ENCODE assay signal across 10 cellular contexts in genomic region chr14:29926228-29926627, GRCh38. TPM values are rescaled to one million over a fixed set of nuclear protein-coding genes. Genes with fewer than 3 reads are reported as not detected.
DNase-seq lines count a peak whose midpoint lies in the region; ATAC-seq, FAIRE-seq and TF ChIP-seq lines count a peak whose summit lies in the region.
"Had no signal": no experiment of that assay in that cellular context is flagged by ENCODE, and none has a peak within 500 bp of the region (broad histone marks: within the 10 kb centered on the region; RNA-seq: fewer than 3 reads in every experiment).

No MANE protein-coding gene starts in this region.

- no peaks in the 10 kb centered on the region for H3K9me3 ChIP-seq in adipocyte (ENCODE audit: control insufficient read depth, low read length)
- H3K9me3 ChIP-seq in kidney (ENCODE audit: control insufficient read depth in 1 of 2, low read length in 2 of 2), result no peaks in the 10 kb centered on the region

- H3K27me3 ChIP-seq in adipocyte (replicated peaks; ENCODE audit: control insufficient read depth, insufficient read depth, low read length), result no peaks in the 10 kb centered on the region
- H3K27me3 ChIP-seq: BLaER1 had no signal

- peaks cover 9% of the 10 kb centered on the region for H3K4me1 Mint-ChIP-seq in stimulated activated naive CD8-positive, alpha-beta T cell treated with anti-CD3 and anti-CD28 coated beads, Interleukin-15, amount 100 ng/mL, for 72 hours

- peaks cover 56% of the 10 kb centered on the region for H3K27me3 Mint-ChIP-seq in stimulated activated naive CD8-positive, alpha-beta T cell treated with anti-CD3 and anti-CD28 coated beads, Interleukin-15, amount 100 ng/mL, for 72 hours

- intact Hi-C loops in kidney (cut with DNase I), result no loop called here

- peak; percentile 21 for DNase-seq in NCI-H2029 treated with DMSO at 0.1 percent for 48 hours (lab: John Stamatoyannopoulos, UW)
- no peak for DNase-seq in NCI-H2029 (lab: John Stamatoyannopoulos, UW)
- peak; percentile 28 for DNase-seq in adipocyte (ENCODE audit: low read depth)
- DNase-seq in kidney, result no peak
- no peak for DNase-seq in stimulated activated naive CD8-positive, alpha-beta T cell treated with anti-CD3 and anti-CD28 coated beads, Interleukin-15, amount 100 ng/mL, for 72 hours
- no peak for DNase-seq in COLO668 (lab: John Stamatoyannopoulos, UW; ENCODE audit: unreplicated experiment)
- DNase-seq in UCSD-AML1 (lab: John Stamatoyannopoulos, UW; ENCODE audit: unreplicated experiment), result no peak
- DNase-seq in RCC 7860 (ENCODE audit: low spot score), result no peak
- DNase-seq: cortex of kidney had no signal

- H3K9me3 Mint-ChIP-seq in stimulated activated naive CD8-positive, alpha-beta T cell treated with anti-CD3 and anti-CD28 coated beads, Interleukin-15, amount 100 ng/mL, for 72 hours, result peaks cover 0 to 5% of the 10 kb centered on the region in 2 donors

- no peak for TF ChIP-seq CTCF in kidney (IDR thresholded peaks at IDR 0.05; ENCODE audit: borderline replicate concordance, extremely low read depth, insufficient read depth)

- peak overlapping the region in 1 of 2 donors; percentile 41 for H3K27ac ChIP-seq in kidney (ENCODE audit: low read depth in 2 of 2, low read length in 2 of 2)
- H3K27ac ChIP-seq: BLaER1 had no signal

- peak overlapping the region; percentile 75 to 84 for H3K4me3 Mint-ChIP-seq in stimulated activated naive CD8-positive, alpha-beta T cell treated with anti-CD3 and anti-CD28 coated beads, Interleukin-15, amount 100 ng/mL, for 72 hours

- H3K4me3 ChIP-seq in adipocyte (ENCODE audit: low read length), result peak overlapping the region; percentile 89
- H3K4me3 ChIP-seq in kidney (ENCODE audit: low read length in 2 of 2), result peak overlapping the region; percentile 75 to 88
- H3K4me3 ChIP-seq: BLaER1 had no signal

- H3K9ac ChIP-seq in adipocyte (ENCODE audit: low read length) (peak overlapping the region; percentile 86), kidney (ENCODE audit: low read length in 2 of 2) (peak overlapping the region in 1 of 2 donors; percentile 59)
- H3K9ac ChIP-seq: BLaER1 had no signal

- no peaks in the 10 kb centered on the region for H3K36me3 ChIP-seq in adipocyte (ENCODE audit: control insufficient read depth, insufficient read depth, low read length, severe bottlenecking)
- H3K36me3 ChIP-seq in kidney (ENCODE audit: control insufficient read depth in 1 of 2, insufficient read depth in 2 of 2, low read length in 2 of 2), result no peaks in the 10 kb centered on the region
- H3K36me3 ChIP-seq: BLaER1 had no signal

- no peak overlapping the region for H3K27ac Mint-ChIP-seq in stimulated activated naive CD8-positive, alpha-beta T cell treated with anti-CD3 and anti-CD28 coated beads, Interleukin-15, amount 100 ng/mL, for 72 hours

- ATAC-seq in stimulated activated naive CD8-positive, alpha-beta T cell treated with anti-CD3 and anti-CD28 coated beads, Interleukin-15, amount 100 ng/mL, for 72 hours, result no peak

- FAIRE-seq in kidney (lab: Jason Lieb, UNC) (no peak), RCC 7860 (lab: Jason Lieb, UNC) (no peak)

- H3K4me1 ChIP-seq in adipocyte (ENCODE audit: control insufficient read depth, insufficient read depth, low read length) (peaks cover 43% of the 10 kb centered on the region), kidney (ENCODE audit: control insufficient read depth in 1 of 2, insufficient read depth in 1 of 2, low read depth in 1 of 2, low read length in 2 of 2) (peaks cover 4 to 7% of the 10 kb centered on the region in 2 donors)
- H3K4me1 ChIP-seq: BLaER1 had no signal

RNA-seq across cellular contexts. Expression of gene PRKD1, which starts 1.4 kb away (rescaled TPM):
- total RNA-seq in kidney, result 45.1 TPM
- 14.0 TPM for polyA plus RNA-seq in kidney (ENCODE audit: insufficient read depth, low read depth, low replicate concordance)

Comparison
In these comparisons a context has a peak if more than half of its experiments do, and no peak if none do; other contexts are left out.
1. DNase-seq: peak in NCI-H2029 treated with DMSO at 0.1 percent for 48 hours (single experiment) and adipocyte (single experiment); none in NCI-H2029 (single experiment), kidney (single experiment), stimulated activated naive CD8-positive, alpha-beta T cell treated with anti-CD3 and anti-CD28 coated beads, Interleukin-15, amount 100 ng/mL, for 72 hours (0 of 2), COLO668 (single experiment), UCSD-AML1 (single experiment) and RCC 7860 (single experiment).